Comparison of ENCODE assay signal across 8 cellular contexts in the genomic region with DNA sequence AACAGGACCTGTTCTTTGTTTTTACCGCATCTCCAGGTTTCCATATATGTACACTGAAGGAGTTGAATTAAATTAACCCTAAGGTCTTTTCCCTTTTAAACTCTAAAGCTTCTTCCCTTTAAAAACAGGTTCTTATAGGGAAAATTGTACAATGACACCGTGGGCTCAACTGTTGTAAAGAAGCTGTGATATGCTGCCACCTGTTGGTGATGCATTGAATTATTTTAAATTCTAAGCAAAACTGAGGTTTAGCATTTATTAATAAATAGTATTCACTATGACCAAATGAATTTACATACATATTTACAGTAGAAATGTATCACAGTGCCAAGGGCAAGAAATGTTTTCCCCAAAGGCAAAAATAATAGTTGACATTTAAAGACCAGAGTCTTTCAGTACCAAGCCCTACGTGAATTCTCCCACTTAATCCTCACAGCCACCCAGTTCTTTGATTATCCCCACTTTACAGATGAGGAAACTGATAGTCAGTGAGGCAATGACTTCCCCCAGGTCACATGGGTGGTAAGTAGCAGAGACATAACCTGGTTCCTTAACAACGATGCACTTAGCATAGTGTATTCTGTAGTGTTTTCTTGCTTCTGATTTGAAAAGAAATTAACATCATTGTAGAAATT. TPM values are rescaled to one million over a fixed set of nuclear protein-coding genes. Genes with fewer than 3 reads are reported as not detected.
DNase-seq lines count a peak whose midpoint lies in the region; ATAC-seq and TF ChIP-seq lines count a peak whose summit lies in the region.

No MANE protein-coding gene starts in this region.

- H3K79me2 ChIP-seq in neural cell (replicated peaks; ENCODE audit: insufficient read depth, low read length) = no peaks in the 10 kb centered on the region

- no peak for ATAC-seq in T-helper 17 cell
- ATAC-seq in activated CD4-positive, CD25-positive, alpha-beta regulatory T cell treated with anti-CD3 and anti-CD28 coated beads, Interleukin-2, amount 50 U/mL, for 24 hours = no peak
- ATAC-seq in GM19452 (IDR thresholded peaks at IDR 0.05; ENCODE audit: unreplicated experiment) = no peak

- no peak overlapping the region for H3K27ac Mint-ChIP-seq in T-helper 17 cell

- H3K4me3 ChIP-seq in epithelial cell of proximal tubule (ENCODE audit: low read depth, low read length) (no peak overlapping the region), neural cell (ENCODE audit: low read length) (no peak overlapping the region)

- TF ChIP-seq RAD21 in Ishikawa (IDR thresholded peaks at IDR 0.05; ENCODE audit: low read depth) (peak; percentile 85), neural cell (conservative IDR thresholded peaks at IDR 0.05) (peak; percentile 87)

- H3K9me2 ChIP-seq in neural cell (ENCODE audit: insufficient read depth, low read length) = no peaks in the 10 kb centered on the region

- peak; percentile 82 for DNase-seq in DMS53 (lab: John Stamatoyannopoulos, UW)
- DNase-seq in SHP77 treated with DMSO at 0.1 percent for 48 hours (lab: John Stamatoyannopoulos, UW) = peak; percentile 22
- peak; percentile 3 for DNase-seq in epithelial cell of proximal tubule (ENCODE audit: low read depth)
- no peak for DNase-seq in T-helper 17 cell

- H3F3A ChIP-seq in neural cell (ENCODE audit: insufficient read depth, low read length, poor library complexity, severe bottlenecking) = no peaks in the 10 kb centered on the region

- peak; percentile 76 for TF ChIP-seq CTCF in epithelial cell of proximal tubule (conservative IDR thresholded peaks at IDR 0.05; ENCODE audit: low read depth, low read length)
- TF ChIP-seq CTCF in neural cell (IDR thresholded peaks at IDR 0.05; ENCODE audit: poor library complexity, severe bottlenecking) = peak; percentile 86

- peaks cover 11% of the 10 kb centered on the region for H3K4me1 Mint-ChIP-seq in T-helper 17 cell

- H3K27me3 Mint-ChIP-seq in T-helper 17 cell = peaks cover 16% of the 10 kb centered on the region

- no peak overlapping the region for H3K9ac ChIP-seq in neural cell (ENCODE audit: low read length)

- H3K4me3 Mint-ChIP-seq in T-helper 17 cell = no peak overlapping the region

- H3K36me3 ChIP-seq in neural cell (ENCODE audit: insufficient read depth, low read length) = no peaks in the 10 kb centered on the region

- H3K27ac ChIP-seq in neural cell (ENCODE audit: low read length) = no peak overlapping the region

- H3K9me3 ChIP-seq in neural cell (ENCODE audit: low read length) (no peaks in the 10 kb centered on the region), T-helper 17 cell (ENCODE audit: control insufficient read depth, low read length, poor library complexity, severe bottlenecking) (no peaks in the 10 kb centered on the region)

- H3K27me3 ChIP-seq in neural cell (ENCODE audit: insufficient read depth, low read depth, low read length) = no peaks in the 10 kb centered on the region

- no peak overlapping the region for H2AFZ ChIP-seq in neural cell (ENCODE audit: low read depth, low read length)

- TF ChIP-seq EP300 in Ishikawa (IDR thresholded peaks at IDR 0.05; ENCODE audit: borderline replicate concordance) = no peak
- TF ChIP-seq EP300 in neural cell (conservative IDR thresholded peaks at IDR 0.05; ENCODE audit: poor library complexity, severe bottlenecking) = no peak

- H4K20me1 ChIP-seq in neural cell (ENCODE audit: insufficient read depth) = no peaks in the 10 kb centered on the region

- H3K36me3 Mint-ChIP-seq in T-helper 17 cell (ENCODE audit: low read depth) = peaks cover 2% of the 10 kb centered on the region

- no peak overlapping the region for H3K4me2 ChIP-seq in neural cell (ENCODE audit: low read length)

TF ChIP-seq in Ishikawa, 13 proteins besides CTCF, POLR2A, EP300 and RAD21 (continues in another document):
- no peak for TF ChIP-seq CEBPB (IDR thresholded peaks at IDR 0.05)
- no peak for TF ChIP-seq ZBTB7A (IDR thresholded peaks at IDR 0.05; ENCODE audit: low read depth)
- TF ChIP-seq, protein P1, sequence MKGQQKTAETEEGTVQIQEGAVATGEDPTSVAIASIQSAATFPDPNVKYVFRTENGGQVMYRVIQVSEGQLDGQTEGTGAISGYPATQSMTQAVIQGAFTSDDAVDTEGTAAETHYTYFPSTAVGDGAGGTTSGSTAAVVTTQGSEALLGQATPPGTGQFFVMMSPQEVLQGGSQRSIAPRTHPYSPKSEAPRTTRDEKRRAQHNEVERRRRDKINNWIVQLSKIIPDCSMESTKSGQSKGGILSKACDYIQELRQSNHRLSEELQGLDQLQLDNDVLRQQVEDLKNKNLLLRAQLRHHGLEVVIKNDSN (IDR thresholded peaks at IDR 0.05) = no peak
- TF ChIP-seq EGR1 (IDR thresholded peaks at IDR 0.05) = no peak
- TF ChIP-seq YY1 (IDR thresholded peaks at IDR 0.05; ENCODE audit: low read depth) = no peak
- no peak for TF ChIP-seq REST (IDR thresholded peaks at IDR 0.05; ENCODE audit: low read depth)
- no peak for TF ChIP-seq FOXM1 (IDR thresholded peaks at IDR 0.05; ENCODE audit: borderline replicate concordance, low read depth)
- no peak for TF ChIP-seq CREB1 (IDR thresholded peaks at IDR 0.05; ENCODE audit: low read depth)
- no peak for TF ChIP-seq TEAD4 (IDR thresholded peaks at IDR 0.05)
- no peak for TF ChIP-seq TAF1 (IDR thresholded peaks at IDR 0.05; ENCODE audit: low read depth)

TF ChIP-seq in neural cell, 6 proteins besides CTCF, POLR2A, EP300 and RAD21:
- TF ChIP-seq SMC3 (conservative IDR thresholded peaks at IDR 0.05; ENCODE audit: poor library complexity) (peak; percentile 87), EZH2 (IDR thresholded peaks at IDR 0.05; ENCODE audit: borderline replicate concordance, insufficient read depth, low read length, poor library complexity, severe bottlenecking) (no peak), REST (IDR thresholded peaks at IDR 0.05; ENCODE audit: borderline replicate concordance) (no peak)

RNA-seq across cellular contexts. Expression of gene TMEM263, which starts 35.7 kb away (rescaled TPM):
- 33.5 and 40.1 TPM in 2 replicates for total RNA-seq in epithelial cell of proximal tubule
- polyA plus RNA-seq in neural cell = 25.9 and 27.1 TPM in 2 replicates
- 39.9 and 40.5 TPM in 2 replicates for polyA minus RNA-seq in neural cell
- total RNA-seq in T-helper 17 cell = 10 to 100 TPM; 34.4 to 35.1 TPM

Comparison
In these comparisons a context has a peak if more than half of its experiments do, and no peak if none do; other contexts are left out.
1. DNase-seq: peak in DMS53 (single experiment), SHP77 treated with DMSO at 0.1 percent for 48 hours (single experiment) and epithelial cell of proximal tubule (single experiment); none in T-helper 17 cell (0 of 3).